In genomic region chr11:96156379-96156722, GRCh38 we compare ENCODE assay signal across 9 cellular contexts.
DNase-seq lines count a peak whose midpoint lies in the region; ATAC-seq and TF ChIP-seq lines count a peak whose summit lies in the region.
"Had no signal": no experiment of that assay in that cellular context is flagged by ENCODE, and none has a peak within 500 bp of the region (broad histone marks: within the 10 kb centered on the region; RNA-seq: fewer than 3 reads in every experiment).

No MANE protein-coding gene starts in this region.

- H3K9me3 ChIP-seq in MM.1S (replicated peaks; ENCODE audit: insufficient read depth, low read length) (no peaks in the 10 kb centered on the region), subcutaneous abdominal adipose tissue (ENCODE audit: control insufficient read depth in 5 of 5, low read length in 5 of 5) (no peaks in the 10 kb centered on the region), HAP-1 (no peaks in the 10 kb centered on the region)

- H3K4me1 ChIP-seq in MM.1S (ENCODE audit: low read length): peaks cover 22% of the 10 kb centered on the region
- peaks cover 17 to 49% (median 41%) of the 10 kb centered on the region in 5 donors for H3K4me1 ChIP-seq in subcutaneous abdominal adipose tissue (ENCODE audit: control insufficient read depth in 5 of 5, insufficient read depth in 5 of 5, low read length in 5 of 5)
- peaks cover 15% of the 10 kb centered on the region for H3K4me1 ChIP-seq in HAP-1

- H3K9me2 ChIP-seq in MM.1S (replicated peaks; ENCODE audit: insufficient read depth, low read length): no peaks in the 10 kb centered on the region

- no peak overlapping the region for H2AFZ ChIP-seq in MM.1S (ENCODE audit: low read length)

- ATAC-seq in left lobe of liver (peak; percentile 22), HG03108 (IDR thresholded peaks at IDR 0.05; ENCODE audit: unreplicated experiment) (no peak)

- H4K20me1 ChIP-seq in MM.1S (ENCODE audit: insufficient read depth, low read length): no peaks in the 10 kb centered on the region

- H3K27ac ChIP-seq in MM.1S (ENCODE audit: low read length): peak overlapping the region; percentile 75
- H3K27ac ChIP-seq in subcutaneous abdominal adipose tissue (ENCODE audit: low read depth, low read length): peak overlapping the region; percentile 95

- peaks cover 21% of the 10 kb centered on the region for H3K79me2 ChIP-seq in MM.1S (ENCODE audit: low read length)

- no peak for DNase-seq in MM.1S
- peak; percentile 55 for DNase-seq in amniotic stem cell (lab: John Stamatoyannopoulos, UW)
- no peak for DNase-seq in left lobe of liver (ENCODE audit: low spot score)
- DNase-seq in NCI-H1092 (lab: John Stamatoyannopoulos, UW): no peak
- no peak for DNase-seq in HAP-1 (ENCODE audit: low spot score in 2 of 2)
- DNase-seq in medulla oblongata (ENCODE audit: extremely low spot score): no peak
- DNase-seq: NCI-H524 had no signal

- no peaks in the 10 kb centered on the region for H3K36me3 ChIP-seq in MM.1S (replicated peaks; ENCODE audit: insufficient read depth, low read length)
- H3K36me3 ChIP-seq in subcutaneous abdominal adipose tissue (ENCODE audit: control insufficient read depth in 5 of 5, insufficient read depth in 5 of 5, low read length in 5 of 5): no peaks in the 10 kb centered on the region
- H3K36me3 ChIP-seq in HAP-1 (replicated peaks): no peaks in the 10 kb centered on the region

- in situ Hi-C loops in HAP-1 (cut with MboI; ENCODE audit: low sequenced_read_pairs): no loop called here

- H3K4me3 ChIP-seq in MM.1S (ENCODE audit: low read length) (0 out of 2 replicates have a peak overlapping the region, but pooled peaks have one; percentile 17), subcutaneous abdominal adipose tissue (ENCODE audit: low read depth in 1 of 5, low read length in 5 of 5) (peak overlapping the region in 4 of 5 donors; percentile 25 to 47 (median 40)), HAP-1 (no peak overlapping the region)

- H3K27me3 ChIP-seq in MM.1S (replicated peaks; ENCODE audit: insufficient read depth, low read length) (no peaks in the 10 kb centered on the region), subcutaneous abdominal adipose tissue (ENCODE audit: control insufficient read depth in 5 of 5, insufficient read depth in 4 of 5, low read length in 5 of 5) (no peaks in the 10 kb centered on the region), HAP-1 (ENCODE audit: low read depth) (no peaks in the 10 kb centered on the region)

- no peak for TF ChIP-seq CTCF in MM.1S (IDR thresholded peaks at IDR 0.05; ENCODE audit: low read length)

- H3K9ac ChIP-seq in MM.1S (ENCODE audit: low read length): peak overlapping the region; percentile 17; the same call in 1 of the 2 replicates
- H3K9ac ChIP-seq in subcutaneous abdominal adipose tissue (ENCODE audit: low read length in 5 of 5): peak overlapping the region in 4 of 5 donors; percentile 1 to 43 (median 33)

- peaks cover 15% of the 10 kb centered on the region; the same call in 1 of the 2 replicates for H3F3A ChIP-seq in MM.1S (ENCODE audit: insufficient read depth, low read length)

- peak overlapping the region; percentile 55; the same call in 1 of the 2 replicates for H3K4me2 ChIP-seq in MM.1S (ENCODE audit: low read depth, low read length)
